1 cellular context compared by ENCODE assay signal in genomic region chr2:174662859-174663258, GRCh38.
TF ChIP-seq lines count a peak whose summit lies in the region.

No MANE protein-coding gene starts in this region.

TF ChIP-seq in SK-N-SH, 30 proteins besides CTCF, POLR2A, EP300 and RAD21 (continued from another document):
- no peak for TF ChIP-seq ZBTB33 (IDR thresholded peaks at IDR 0.05; ENCODE audit: borderline replicate concordance, low read depth)
- TF ChIP-seq SMC3 (IDR thresholded peaks at IDR 0.05; ENCODE audit: low read depth, low read length): no peak
- TF ChIP-seq MAX (IDR thresholded peaks at IDR 0.05; ENCODE audit: low read depth): no peak
- TF ChIP-seq CHD2 (IDR thresholded peaks at IDR 0.05; ENCODE audit: low read length, partially characterized antibody): no peak
- no peak for TF ChIP-seq RXRA (IDR thresholded peaks at IDR 0.05; ENCODE audit: borderline replicate concordance, low read depth)
- TF ChIP-seq FOXJ3 (CRISPR knock-in tag; IDR thresholded peaks at IDR 0.05): no peak
- no peak for TF ChIP-seq USF1 (IDR thresholded peaks at IDR 0.05; ENCODE audit: borderline replicate concordance, low read depth)
- no peak for TF ChIP-seq YY1 (IDR thresholded peaks at IDR 0.05; ENCODE audit: low read depth)
